ENCODE assay signal across 2 cellular contexts in genomic region chr5:118060833-118061232, GRCh38.
TF ChIP-seq lines count a peak whose summit lies in the region.

No MANE protein-coding gene starts in this region.

TF ChIP-seq in SK-N-SH, 30 proteins besides CTCF, POLR2A, EP300 and RAD21 (continued from another document):
- TF ChIP-seq REST (IDR thresholded peaks at IDR 0.05; ENCODE audit: low read depth, low read length) (no peak), NFIC (IDR thresholded peaks at IDR 0.05; ENCODE audit: borderline replicate concordance) (no peak), RFX5 (IDR thresholded peaks at IDR 0.05; ENCODE audit: low read length) (no peak), JUND (IDR thresholded peaks at IDR 0.05) (no peak), YY1 (IDR thresholded peaks at IDR 0.05; ENCODE audit: low read depth) (no peak), GABPA (IDR thresholded peaks at IDR 0.05; ENCODE audit: low read depth) (no peak), MXI1 (IDR thresholded peaks at IDR 0.05; ENCODE audit: low read depth, low read length) (no peak), FOSL2 (IDR thresholded peaks at IDR 0.05; ENCODE audit: borderline replicate concordance, low read depth) (no peak), ZBTB33 (IDR thresholded peaks at IDR 0.05; ENCODE audit: borderline replicate concordance, low read depth) (no peak), RXRA (IDR thresholded peaks at IDR 0.05; ENCODE audit: borderline replicate concordance, low read depth) (no peak), CHD2 (IDR thresholded peaks at IDR 0.05; ENCODE audit: low read length, partially characterized antibody) (no peak), GATA2 (CRISPR knock-in tag; IDR thresholded peaks at IDR 0.05) (no peak), RCOR1 (IDR thresholded peaks at IDR 0.05; ENCODE audit: low read length) (no peak), TCF12 (IDR thresholded peaks at IDR 0.05) (no peak)
- TF ChIP-seq, protein P1, sequence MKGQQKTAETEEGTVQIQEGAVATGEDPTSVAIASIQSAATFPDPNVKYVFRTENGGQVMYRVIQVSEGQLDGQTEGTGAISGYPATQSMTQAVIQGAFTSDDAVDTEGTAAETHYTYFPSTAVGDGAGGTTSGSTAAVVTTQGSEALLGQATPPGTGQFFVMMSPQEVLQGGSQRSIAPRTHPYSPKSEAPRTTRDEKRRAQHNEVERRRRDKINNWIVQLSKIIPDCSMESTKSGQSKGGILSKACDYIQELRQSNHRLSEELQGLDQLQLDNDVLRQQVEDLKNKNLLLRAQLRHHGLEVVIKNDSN (IDR thresholded peaks at IDR 0.05; ENCODE audit: borderline replicate concordance, low read depth): no peak
TF ChIP-seq in SK-N-SH: peak in this region for 0.

TF ChIP-seq in SK-N-SH treated with all-trans-retinoic acid at 6 μM for 48 hours, 23 proteins besides CTCF, POLR2A, EP300 and RAD21 (continued from another document):
- TF ChIP-seq TOX (CRISPR knock-in tag; IDR thresholded peaks at IDR 0.05; ENCODE audit: borderline replicate concordance) (no peak), ZNF565 (CRISPR knock-in tag; conservative IDR thresholded peaks at IDR 0.05; ENCODE audit: low read depth) (no peak), GLIS3 (CRISPR knock-in tag; IDR thresholded peaks at IDR 0.05) (no peak), ZFP3 (CRISPR knock-in tag; IDR thresholded peaks at IDR 0.05) (no peak), BACH2 (CRISPR knock-in tag; IDR thresholded peaks at IDR 0.05; ENCODE audit: borderline replicate concordance) (no peak), SNAI2 (CRISPR knock-in tag; IDR thresholded peaks at IDR 0.05) (no peak), ZNF8 (CRISPR knock-in tag; IDR thresholded peaks at IDR 0.05) (no peak), ISL1 (CRISPR knock-in tag; IDR thresholded peaks at IDR 0.05) (no peak), OSR1 (CRISPR knock-in tag; IDR thresholded peaks at IDR 0.05) (no peak)
- TF ChIP-seq, protein P2, sequence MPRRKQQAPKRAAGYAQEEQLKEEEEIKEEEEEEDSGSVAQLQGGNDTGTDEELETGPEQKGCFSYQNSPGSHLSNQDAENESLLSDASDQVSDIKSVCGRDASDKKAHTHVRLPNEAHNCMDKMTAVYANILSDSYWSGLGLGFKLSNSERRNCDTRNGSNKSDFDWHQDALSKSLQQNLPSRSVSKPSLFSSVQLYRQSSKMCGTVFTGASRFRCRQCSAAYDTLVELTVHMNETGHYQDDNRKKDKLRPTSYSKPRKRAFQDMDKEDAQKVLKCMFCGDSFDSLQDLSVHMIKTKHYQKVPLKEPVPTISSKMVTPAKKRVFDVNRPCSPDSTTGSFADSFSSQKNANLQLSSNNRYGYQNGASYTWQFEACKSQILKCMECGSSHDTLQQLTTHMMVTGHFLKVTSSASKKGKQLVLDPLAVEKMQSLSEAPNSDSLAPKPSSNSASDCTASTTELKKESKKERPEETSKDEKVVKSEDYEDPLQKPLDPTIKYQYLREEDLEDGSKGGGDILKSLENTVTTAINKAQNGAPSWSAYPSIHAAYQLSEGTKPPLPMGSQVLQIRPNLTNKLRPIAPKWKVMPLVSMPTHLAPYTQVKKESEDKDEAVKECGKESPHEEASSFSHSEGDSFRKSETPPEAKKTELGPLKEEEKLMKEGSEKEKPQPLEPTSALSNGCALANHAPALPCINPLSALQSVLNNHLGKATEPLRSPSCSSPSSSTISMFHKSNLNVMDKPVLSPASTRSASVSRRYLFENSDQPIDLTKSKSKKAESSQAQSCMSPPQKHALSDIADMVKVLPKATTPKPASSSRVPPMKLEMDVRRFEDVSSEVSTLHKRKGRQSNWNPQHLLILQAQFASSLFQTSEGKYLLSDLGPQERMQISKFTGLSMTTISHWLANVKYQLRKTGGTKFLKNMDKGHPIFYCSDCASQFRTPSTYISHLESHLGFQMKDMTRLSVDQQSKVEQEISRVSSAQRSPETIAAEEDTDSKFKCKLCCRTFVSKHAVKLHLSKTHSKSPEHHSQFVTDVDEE (CRISPR knock-in tag; IDR thresholded peaks at IDR 0.05): no peak
- TF ChIP-seq, protein P3, sequence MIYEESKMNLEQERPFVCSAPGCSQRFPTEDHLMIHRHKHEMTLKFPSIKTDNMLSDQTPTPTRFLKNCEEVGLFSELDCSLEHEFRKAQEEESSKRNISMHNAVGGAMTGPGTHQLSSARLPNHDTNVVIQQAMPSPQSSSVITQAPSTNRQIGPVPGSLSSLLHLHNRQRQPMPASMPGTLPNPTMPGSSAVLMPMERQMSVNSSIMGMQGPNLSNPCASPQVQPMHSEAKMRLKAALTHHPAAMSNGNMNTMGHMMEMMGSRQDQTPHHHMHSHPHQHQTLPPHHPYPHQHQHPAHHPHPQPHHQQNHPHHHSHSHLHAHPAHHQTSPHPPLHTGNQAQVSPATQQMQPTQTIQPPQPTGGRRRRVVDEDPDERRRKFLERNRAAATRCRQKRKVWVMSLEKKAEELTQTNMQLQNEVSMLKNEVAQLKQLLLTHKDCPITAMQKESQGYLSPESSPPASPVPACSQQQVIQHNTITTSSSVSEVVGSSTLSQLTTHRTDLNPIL (CRISPR knock-in tag; IDR thresholded peaks at IDR 0.05; ENCODE audit: low read depth): no peak
